1 cellular context compared by ENCODE assay signal in the genomic region with DNA sequence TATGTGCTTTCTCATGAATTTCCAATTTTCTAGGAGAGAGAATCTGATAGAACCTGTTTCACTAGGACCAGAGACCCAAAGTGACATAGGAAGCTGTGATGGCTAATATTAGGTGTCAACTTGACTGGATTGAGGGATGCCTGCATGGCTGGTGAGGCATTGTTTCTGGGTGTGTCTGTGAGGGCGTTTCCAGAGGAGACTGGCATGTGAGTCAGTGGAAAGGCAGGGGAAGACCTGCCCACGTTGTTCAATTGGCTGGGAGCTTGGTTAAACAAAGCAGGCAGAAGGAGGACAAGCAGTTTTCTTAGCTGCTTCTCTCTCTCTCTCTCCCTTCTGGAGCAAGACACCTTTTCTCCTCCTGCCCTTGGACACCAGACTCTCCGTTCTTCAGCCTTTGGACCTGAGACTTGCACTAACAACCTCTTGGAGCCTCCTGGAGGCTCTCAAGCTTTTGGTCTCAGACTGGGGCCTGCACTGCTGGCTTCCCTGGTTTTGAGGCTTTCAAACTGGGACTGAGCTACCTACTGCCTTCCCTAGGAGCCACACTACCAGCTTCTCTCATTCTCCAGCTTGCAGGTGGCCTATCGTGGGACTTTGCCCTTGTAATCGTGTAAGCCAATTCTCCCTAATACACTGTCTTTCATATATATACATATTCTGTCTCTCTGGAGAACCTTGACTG.
TF ChIP-seq lines count a peak whose summit lies in the region.

No MANE protein-coding gene starts in this region.

TF ChIP-seq in K562, 482 proteins besides CTCF, POLR2A, EP300 and RAD21 (continued from another document):
- no peak for TF ChIP-seq CUX1 (CRISPR knock-in tag; IDR thresholded peaks at IDR 0.05)
- no peak for TF ChIP-seq KAT2B (IDR thresholded peaks at IDR 0.05; ENCODE audit: low read depth, low read length)
- TF ChIP-seq RERE (CRISPR knock-in tag; IDR thresholded peaks at IDR 0.05; ENCODE audit: borderline replicate concordance): no peak
- no peak for TF ChIP-seq ZEB2 (IDR thresholded peaks at IDR 0.05)
- TF ChIP-seq ZSCAN29 (IDR thresholded peaks at IDR 0.05): no peak
- TF ChIP-seq STAT5A (IDR thresholded peaks at IDR 0.05; ENCODE audit: borderline replicate concordance, low read length): no peak
